ENCODE assay signal across 23 cellular contexts in genomic region chr13:113540523-113540922, GRCh38.
"Had no signal": no experiment of that assay in that cellular context is flagged by ENCODE, and none has a peak within 500 bp of the region (broad histone marks: within the 10 kb centered on the region; RNA-seq: fewer than 3 reads in every experiment).

No MANE protein-coding gene starts in this region.

- H3K36me3 ChIP-seq: right atrium auricular region, transverse colon, vagina had no signal

- H3K4me3 Mint-ChIP-seq: central memory CD8-positive, alpha-beta T cell; mesothelial cell of epicardium; naive thymus-derived CD8-positive, alpha-beta T cell; stimulated activated naive CD8-positive, alpha-beta T cell treated with anti-CD3 and anti-CD28 coated beads, Interleukin-15, amount 100 ng/mL, for 72 hours had no signal

- H3K27ac Mint-ChIP-seq: mesothelial cell of epicardium; stimulated activated naive CD8-positive, alpha-beta T cell treated with anti-CD3 and anti-CD28 coated beads, Interleukin-15, amount 100 ng/mL, for 72 hours had no signal

- H3K9me3 ChIP-seq: gastrocnemius medialis, pancreas, right atrium auricular region, suprapubic skin, transverse colon, upper lobe of right lung, vagina had no signal

- H3K27ac ChIP-seq: coronary artery, epithelial cell of prostate, gastrocnemius medialis, hepatocyte, left lung, pancreas, right atrium auricular region, suprapubic skin, transverse colon, upper lobe of right lung, vagina had no signal

- H3K9me3 Mint-ChIP-seq: central memory CD8-positive, alpha-beta T cell; stimulated activated naive CD8-positive, alpha-beta T cell treated with anti-CD3 and anti-CD28 coated beads, Interleukin-15, amount 100 ng/mL, for 72 hours had no signal

- H3K4me3 ChIP-seq: coronary artery, gastrocnemius medialis, hepatocyte, left lung, pancreas, right atrium auricular region, suprapubic skin, transverse colon, upper lobe of right lung, vagina had no signal

- DNase-seq: dermis blood vessel endothelial cell; gastrocnemius medialis; left cardiac atrium; mesenchymal stem cell; naive thymus-derived CD8-positive, alpha-beta T cell; occipital lobe; pancreas; stimulated activated CD4-positive, alpha-beta T cell treated with anti-CD3 and anti-CD28 coated beads, Interleukin-15, amount 100 ng/mL, for 24 hours; stimulated activated CD4-positive, alpha-beta T cell treated with anti-CD3 and anti-CD28 coated beads, Interleukin-2, amount 100 ng/mL, for 48 hours; stimulated activated naive CD4-positive, alpha-beta T cell; stimulated activated naive CD8-positive, alpha-beta T cell treated with anti-CD3 and anti-CD28 coated beads, Interleukin-15, amount 100 ng/mL, for 72 hours; transverse colon had no signal

- ATAC-seq: esophagus mucosa; gastrocnemius medialis; left cardiac atrium; left lung; naive thymus-derived CD8-positive, alpha-beta T cell; pancreas; stimulated activated naive CD8-positive, alpha-beta T cell treated with anti-CD3 and anti-CD28 coated beads, Interleukin-15, amount 100 ng/mL, for 72 hours; upper lobe of right lung had no signal

- H3K4me1 ChIP-seq: left lung, pancreas had no signal

- H3K27me3 Mint-ChIP-seq: central memory CD8-positive, alpha-beta T cell; naive thymus-derived CD8-positive, alpha-beta T cell; stimulated activated naive CD8-positive, alpha-beta T cell treated with anti-CD3 and anti-CD28 coated beads, Interleukin-15, amount 100 ng/mL, for 72 hours had no signal

- H3K27me3 ChIP-seq: gastrocnemius medialis, hepatocyte, left lung, pancreas, right atrium auricular region, suprapubic skin, transverse colon, upper lobe of right lung, vagina had no signal
